ENCODE assay signal across 14 cellular contexts in genomic region chrX:123282241-123282640, GRCh38.
DNase-seq lines count a peak whose midpoint lies in the region; ATAC-seq and TF ChIP-seq lines count a peak whose summit lies in the region.
"Had no signal": no experiment of that assay in that cellular context is flagged by ENCODE, and none has a peak within 500 bp of the region (broad histone marks: within the 10 kb centered on the region; RNA-seq: fewer than 3 reads in every experiment).

No MANE protein-coding gene starts in this region.

- H3K36me3 ChIP-seq in mucosa of descending colon (ENCODE audit: low read depth) = no peaks in the 10 kb centered on the region
- H3K36me3 ChIP-seq: BLaER1 treated with 17β-estradiol and CSF1 and Interleukin-3, amounts not matched to agents 10 nM and 100 nM had no signal

- H3K4me3 ChIP-seq in mucosa of descending colon = no peak overlapping the region
- H3K4me3 ChIP-seq: A549; BLaER1 treated with 17β-estradiol and CSF1 and Interleukin-3, amounts not matched to agents 10 nM and 100 nM had no signal

- H3K9me3 ChIP-seq in mucosa of descending colon = no peaks in the 10 kb centered on the region
- H3K9me3 ChIP-seq: A549, Caco-2 had no signal

- no peak for TF ChIP-seq CTCF in mucosa of descending colon (IDR thresholded peaks at IDR 0.05)

- intact Hi-C loops in mucosa of descending colon (cut with DNase I, micrococcal nuclease) = no loop called here

- H3K4me1 ChIP-seq in mucosa of descending colon (ENCODE audit: low read depth) = no peaks in the 10 kb centered on the region
- H3K4me1 ChIP-seq: A549; BLaER1 treated with 17β-estradiol and CSF1 and Interleukin-3, amounts not matched to agents 10 nM and 100 nM; Caco-2 had no signal

- no peak for ATAC-seq in SK-N-SH treated with all-trans-retinoic acid at 6 μM for 48 hours
- ATAC-seq in mucosa of descending colon = no peak
- ATAC-seq: A549; CD8-positive, alpha-beta T cell had no signal

- peak; percentile 1 for DNase-seq in DMS53 (lab: John Stamatoyannopoulos, UW)
- DNase-seq in DMS53 treated with DMSO at 0.1 percent for 48 hours (lab: John Stamatoyannopoulos, UW; ENCODE audit: unreplicated experiment) = no peak
- no peak for DNase-seq in epidermal melanocyte (ENCODE audit: insufficient read length, low spot score)
- DNase-seq in mucosa of descending colon = no peak
- DNase-seq: AML-193; Caco-2; Calu3; CD4-positive, alpha-beta T cell; CD8-positive, alpha-beta T cell; DMS79 treated with DMSO at 0.1 percent for 48 hours; GF-D8 had no signal

TF ChIP-seq in SK-N-SH treated with all-trans-retinoic acid at 6 μM for 48 hours, 23 proteins besides CTCF, POLR2A, EP300 and RAD21:
- no peak for TF ChIP-seq GLIS3 (CRISPR knock-in tag; IDR thresholded peaks at IDR 0.05)
- peak; percentile 78 for TF ChIP-seq ISL1 (CRISPR knock-in tag; IDR thresholded peaks at IDR 0.05)
